13 cellular contexts compared by ENCODE assay signal in the genomic region with DNA sequence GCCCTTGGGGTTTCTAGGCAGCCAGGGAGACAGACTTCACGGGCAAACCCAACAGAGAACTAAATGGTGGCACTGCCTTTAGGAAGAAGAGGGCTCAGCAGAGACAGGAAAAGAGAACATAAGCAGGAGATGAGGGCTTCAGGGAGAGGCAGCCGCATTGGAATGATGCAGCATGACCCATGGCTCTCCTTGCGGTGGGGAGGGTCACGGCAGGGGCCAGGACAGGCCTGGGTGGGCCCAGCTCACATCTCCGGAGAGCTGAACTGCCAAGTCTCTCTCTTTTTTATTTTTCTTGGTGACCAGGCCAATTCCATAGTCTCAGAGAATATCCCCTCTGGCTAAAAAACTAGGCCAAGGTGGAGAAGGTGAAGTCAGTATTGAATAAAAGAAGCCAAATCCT.
DNase-seq lines count a peak whose midpoint lies in the region; ATAC-seq and TF ChIP-seq lines count a peak whose summit lies in the region.
"Had no signal": no experiment of that assay in that cellular context is flagged by ENCODE, and none has a peak within 500 bp of the region (broad histone marks: within the 10 kb centered on the region; RNA-seq: fewer than 3 reads in every experiment).

No MANE protein-coding gene starts in this region.

- no peak for TF ChIP-seq POLR2A in esophagus muscularis mucosa (IDR thresholded peaks at IDR 0.05; ENCODE audit: low read depth)

- peak overlapping the region; percentile 58 to 92 (median 83) for H3K27ac ChIP-seq in heart right ventricle
- peak overlapping the region; percentile 61 to 77 (median 70) for H3K27ac ChIP-seq in esophagus muscularis mucosa (replicated peaks in 1 of 4)
- peak overlapping the region; percentile 21 for H3K27ac ChIP-seq in parathyroid adenoma
- H3K27ac ChIP-seq in aorta (ENCODE audit: low read depth in 1 of 2, low read length in 2 of 2) = peak overlapping the region; percentile 0 to 17
- H3K27ac ChIP-seq: cardiac muscle cell, neutrophil had no signal

- H3K9me3 ChIP-seq in heart right ventricle = no peaks in the 10 kb centered on the region
- no peaks in the 10 kb centered on the region for H3K9me3 ChIP-seq in esophagus muscularis mucosa
- no peaks in the 10 kb centered on the region for H3K9me3 ChIP-seq in parathyroid adenoma (ENCODE audit: control insufficient read depth, low read length)
- no peaks in the 10 kb centered on the region for H3K9me3 ChIP-seq in aorta (ENCODE audit: control insufficient read depth, low read length)
- H3K9me3 ChIP-seq in HAP-1 = no peaks in the 10 kb centered on the region
- H3K9me3 ChIP-seq: neutrophil had no signal

- in situ Hi-C loops in HAP-1 (cut with MboI; ENCODE audit: low sequenced_read_pairs) = no loop called here

- no peak overlapping the region for H2AFZ ChIP-seq in parathyroid adenoma

- intact Hi-C loops in heart right ventricle (cut with DNase I) = loop anchor here in 1 of 10 donors (5.0 kb wide), 1 partner anchor 81 kb away; no protein-coding TSS in a partner anchor
- intact Hi-C loops in Right ventricle myocardium inferior (cut with DNase I) = no loop called here
- intact Hi-C loops in esophagus muscularis mucosa (cut with DNase I) = no loop called here
- intact Hi-C loops in aorta (cut with DNase I) = loop anchor here in 1 of 2 donors (5.0 kb wide), 1 partner anchor 76 kb away; a partner anchor contains a TSS

- no peak overlapping the region for H3K9ac ChIP-seq in parathyroid adenoma

- no peaks in the 10 kb centered on the region for H3K27me3 ChIP-seq in heart right ventricle
- H3K27me3 ChIP-seq in esophagus muscularis mucosa = no peaks in the 10 kb centered on the region
- H3K27me3 ChIP-seq in parathyroid adenoma (ENCODE audit: control insufficient read depth, insufficient read depth, low read length) = no peaks in the 10 kb centered on the region
- H3K27me3 ChIP-seq in aorta (ENCODE audit: control insufficient read depth in 1 of 2, insufficient read depth in 2 of 2, low read length in 1 of 2) = no peaks in the 10 kb centered on the region
- no peaks in the 10 kb centered on the region for H3K27me3 ChIP-seq in HAP-1 (ENCODE audit: low read depth)
- H3K27me3 ChIP-seq: cardiac muscle cell, neutrophil had no signal

- TF ChIP-seq CTCF in heart right ventricle (IDR thresholded peaks at IDR 0.05) (no peak), esophagus muscularis mucosa (IDR thresholded peaks at IDR 0.05) (no peak), parathyroid adenoma (IDR thresholded peaks at IDR 0.05) (no peak)

- peak in 1 of 2 donors; percentile 32 for DNase-seq in heart right ventricle
- no peak for DNase-seq in Right ventricle myocardium inferior (ENCODE audit: missing footprints)
- peak; percentile 55 for DNase-seq in esophagus muscularis mucosa (ENCODE audit: extremely low spot score)
- peak in 1 of 2 donors; percentile 53 for DNase-seq in aorta
- no peak for DNase-seq in HAP-1 (ENCODE audit: low spot score in 2 of 2)
- DNase-seq in GDM1 (lab: John Stamatoyannopoulos, UW) = no peak
- DNase-seq: DMS79; Kasumi-1; stimulated activated CD4-positive, alpha-beta T cell treated with anti-CD3 and anti-CD28 coated beads, Interleukin-2, amount 100 ng/mL, for 24 hours had no signal

- ATAC-seq in heart right ventricle = peak in 6 of 8 donors; percentile 12 to 54 (median 26)
- no peak for ATAC-seq in Right ventricle myocardium inferior
- peak; percentile 42 for ATAC-seq in aorta (ENCODE audit: low FRiP score)
- ATAC-seq in HG02678 (IDR thresholded peaks at IDR 0.05; ENCODE audit: unreplicated experiment) = no peak

- H3K4me1 ChIP-seq in heart right ventricle = peaks cover 9 to 88% (median 62%) of the 10 kb centered on the region in 9 donors
- H3K4me1 ChIP-seq in esophagus muscularis mucosa = peaks cover 33 to 53% (median 43%) of the 10 kb centered on the region in 4 donors
- H3K4me1 ChIP-seq in parathyroid adenoma = peaks cover 15% of the 10 kb centered on the region
- H3K4me1 ChIP-seq in aorta (ENCODE audit: control insufficient read depth in 1 of 2, insufficient read depth in 2 of 2, low read length in 2 of 2) = peaks cover 3 to 11% of the 10 kb centered on the region in 2 donors
- H3K4me1 ChIP-seq in HAP-1 = peaks cover 3% of the 10 kb centered on the region

- no peak for TF ChIP-seq EP300 in esophagus muscularis mucosa (IDR thresholded peaks at IDR 0.05)

- H3K4me2 ChIP-seq in parathyroid adenoma (ENCODE audit: low read length) = no peak overlapping the region

- H3K36me3 ChIP-seq in heart right ventricle = peaks cover 0 to 69% (median 3%) of the 10 kb centered on the region in 9 donors
- H3K36me3 ChIP-seq in esophagus muscularis mucosa = peaks cover 0 to 19% (median 0%) of the 10 kb centered on the region in 4 donors
- H3K36me3 ChIP-seq in parathyroid adenoma (ENCODE audit: control insufficient read depth, insufficient read depth, low read length) = no peaks in the 10 kb centered on the region
- no peaks in the 10 kb centered on the region for H3K36me3 ChIP-seq in aorta (ENCODE audit: control insufficient read depth in 1 of 2, insufficient read depth in 2 of 2, low read length in 1 of 2)
- no peaks in the 10 kb centered on the region for H3K36me3 ChIP-seq in HAP-1 (replicated peaks)
- H3K36me3 ChIP-seq: cardiac muscle cell, neutrophil had no signal

- H3K79me2 ChIP-seq in parathyroid adenoma = no peaks in the 10 kb centered on the region

- 63 to 79% methylated on average over 5 of the region's 5 CpGs for WGBS in heart right ventricle, 2 donors
- 73% methylated on average over 5 of the region's 5 CpGs for WGBS in esophagus muscularis mucosa
- WGBS in aorta, 2 donors = 90 to 92% methylated on average over 5 of the region's 5 CpGs

- H3K4me3 ChIP-seq in heart right ventricle (no peak overlapping the region), esophagus muscularis mucosa (no peak overlapping the region), parathyroid adenoma (ENCODE audit: low read depth, low read length) (no peak overlapping the region), aorta (ENCODE audit: low read length in 2 of 2) (no peak overlapping the region), HAP-1 (no peak overlapping the region)
- H3K4me3 ChIP-seq: cardiac muscle cell had no signal

Comparison
In these comparisons a context has a peak if more than half of its experiments do, and no peak if none do; other contexts are left out.
1. ATAC-seq: peak in heart right ventricle (6 of 8) and aorta (single experiment); none in Right ventricle myocardium inferior (single experiment) and HG02678 (single experiment).
2. H3K27ac ChIP-seq: peak in every context shown above with its lines; median percentile 83 in heart right ventricle; 70 in esophagus muscularis mucosa; 21 in parathyroid adenoma; 8 in aorta.